1 cellular context compared by ENCODE assay signal in the genomic region with DNA sequence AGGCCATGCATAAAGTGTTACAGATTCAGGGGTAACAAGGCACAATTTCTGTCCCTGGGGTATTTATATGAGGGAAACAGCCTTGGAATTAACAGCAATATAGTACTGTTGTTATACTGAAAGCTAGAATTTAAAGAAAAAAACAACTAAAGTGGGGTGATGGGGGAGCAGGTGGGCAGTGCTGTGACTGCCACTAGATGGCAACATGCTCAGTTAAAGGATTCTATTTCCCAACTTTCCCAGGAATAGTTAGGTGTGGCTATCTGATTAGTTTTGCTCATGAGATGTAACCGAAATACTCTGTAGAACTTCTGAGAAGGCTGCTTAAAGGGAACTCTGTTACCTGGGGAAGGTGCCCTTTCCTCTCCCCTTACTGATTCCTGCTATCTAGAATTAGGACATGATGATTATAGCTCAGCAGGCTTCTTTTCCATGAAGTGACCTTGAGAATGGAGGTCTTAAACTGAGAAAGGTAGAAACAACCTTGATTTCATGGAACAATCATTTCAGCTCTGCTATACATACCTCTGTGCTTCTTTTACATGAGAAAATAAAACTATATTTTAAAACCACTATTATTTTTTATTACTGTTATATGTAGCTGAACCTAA.
A peak's percentile ranks its signal among the peaks of the same experiment; 100 is the strongest.
TF ChIP-seq lines count a peak whose summit lies in the region.

No MANE protein-coding gene starts in this region.

TF ChIP-seq in HepG2, 621 proteins besides CTCF, POLR2A, EP300 and RAD21 (continued from another document):
- TF ChIP-seq CEBPG (CRISPR knock-in tag; IDR thresholded peaks at IDR 0.05) (peak; percentile 71), XRCC5 (optimal IDR thresholded peaks at IDR 0.05; ENCODE audit: low read length) (peak; percentile 34), SETDB1 (CRISPR knock-in tag; IDR thresholded peaks at IDR 0.05; ENCODE audit: borderline replicate concordance) (no peak), SMC3 (IDR thresholded peaks at IDR 0.05; ENCODE audit: low read length) (peak; percentile 77), CEBPB (IDR thresholded peaks at IDR 0.05; ENCODE audit: borderline replicate concordance, low read depth, low read length) (peak; percentile 57; the same call in 1 of the 2 replicates), STAG1 (CRISPR knock-in tag; IDR thresholded peaks at IDR 0.05) (peak; percentile 70), SP140L (CRISPR knock-in tag; IDR thresholded peaks at IDR 0.05; ENCODE audit: borderline replicate concordance) (no peak), ZNF546 (CRISPR knock-in tag; conservative IDR thresholded peaks at IDR 0.05) (no peak)
- TF ChIP-seq, protein P1, sequence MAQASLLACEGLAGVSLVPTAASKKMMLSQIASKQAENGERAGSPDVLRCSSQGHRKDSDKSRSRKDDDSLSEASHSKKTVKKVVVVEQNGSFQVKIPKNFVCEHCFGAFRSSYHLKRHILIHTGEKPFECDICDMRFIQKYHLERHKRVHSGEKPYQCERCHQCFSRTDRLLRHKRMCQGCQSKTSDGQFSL (CRISPR knock-in tag; IDR thresholded peaks at IDR 0.05): peak; percentile 94
- TF ChIP-seq, protein P2, sequence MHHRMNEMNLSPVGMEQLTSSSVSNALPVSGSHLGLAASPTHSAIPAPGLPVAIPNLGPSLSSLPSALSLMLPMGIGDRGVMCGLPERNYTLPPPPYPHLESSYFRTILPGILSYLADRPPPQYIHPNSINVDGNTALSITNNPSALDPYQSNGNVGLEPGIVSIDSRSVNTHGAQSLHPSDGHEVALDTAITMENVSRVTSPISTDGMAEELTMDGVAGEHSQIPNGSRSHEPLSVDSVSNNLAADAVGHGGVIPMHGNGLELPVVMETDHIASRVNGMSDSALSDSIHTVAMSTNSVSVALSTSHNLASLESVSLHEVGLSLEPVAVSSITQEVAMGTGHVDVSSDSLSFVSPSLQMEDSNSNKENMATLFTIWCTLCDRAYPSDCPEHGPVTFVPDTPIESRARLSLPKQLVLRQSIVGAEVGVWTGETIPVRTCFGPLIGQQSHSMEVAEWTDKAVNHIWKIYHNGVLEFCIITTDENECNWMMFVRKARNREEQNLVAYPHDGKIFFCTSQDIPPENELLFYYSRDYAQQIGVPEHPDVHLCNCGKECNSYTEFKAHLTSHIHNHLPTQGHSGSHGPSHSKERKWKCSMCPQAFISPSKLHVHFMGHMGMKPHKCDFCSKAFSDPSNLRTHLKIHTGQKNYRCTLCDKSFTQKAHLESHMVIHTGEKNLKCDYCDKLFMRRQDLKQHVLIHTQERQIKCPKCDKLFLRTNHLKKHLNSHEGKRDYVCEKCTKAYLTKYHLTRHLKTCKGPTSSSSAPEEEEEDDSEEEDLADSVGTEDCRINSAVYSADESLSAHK (CRISPR knock-in tag; IDR thresholded peaks at IDR 0.05; ENCODE audit: borderline replicate concordance): no peak
